In the genomic region with DNA sequence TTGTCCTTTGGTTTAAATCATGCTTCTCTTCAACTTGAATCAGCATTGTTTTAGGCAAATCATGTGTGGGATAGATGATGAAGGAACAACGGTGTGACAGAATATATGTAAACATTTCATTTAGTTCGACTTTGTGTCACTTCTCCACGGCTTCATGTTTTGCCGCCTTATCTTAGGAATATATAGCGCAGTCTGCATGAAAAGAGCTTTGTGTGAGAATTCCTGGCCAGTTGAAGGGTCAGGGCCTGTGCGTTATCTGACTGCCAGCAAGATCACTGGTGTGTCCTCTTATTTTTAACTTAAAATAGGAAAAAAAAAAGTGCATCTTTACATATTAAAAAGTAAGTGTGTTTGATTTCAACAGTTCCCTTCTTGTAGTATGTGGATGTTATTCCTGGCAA, we compare ENCODE assay signal across 8 cellular contexts.
DNase-seq lines count a peak whose midpoint lies in the region; ATAC-seq and TF ChIP-seq lines count a peak whose summit lies in the region.

No MANE protein-coding gene starts in this region.

- no peaks in the 10 kb centered on the region for H3K36me3 Mint-ChIP-seq in immature natural killer cell

- peaks cover 0 to 34% of the 10 kb centered on the region in 2 donors for H3K4me1 Mint-ChIP-seq in immature natural killer cell

- 5 to 19% (median 7%) methylated on average over 6 of the region's 6 CpGs for WGBS in stomach, 5 donors

- TF ChIP-seq POLR2A in stomach (IDR thresholded peaks at IDR 0.05): no peak

- H3K9me3 Mint-ChIP-seq in immature natural killer cell: peaks cover 0 to 20% (median 8%) of the 10 kb centered on the region in 6 donors

- TF ChIP-seq CTCF in VCaP (conservative IDR thresholded peaks at IDR 0.05): no peak
- no peak for TF ChIP-seq CTCF in right atrium auricular region (IDR thresholded peaks at IDR 0.05)
- no peak for TF ChIP-seq CTCF in stomach (IDR thresholded peaks at IDR 0.05)
- TF ChIP-seq CTCF in BE2C (IDR thresholded peaks at IDR 0.05; ENCODE audit: low read depth, low read length): no peak

- peaks cover 0 to 5% of the 10 kb centered on the region in 2 donors for H3K9me3 ChIP-seq in right atrium auricular region
- peaks cover 0 to 3% (median 0%) of the 10 kb centered on the region in 4 donors for H3K9me3 ChIP-seq in stomach
- H3K9me3 ChIP-seq in BE2C: no peaks in the 10 kb centered on the region

- intact Hi-C loops in stomach (cut with DNase I; ENCODE audit: low total_unique reads): no loop called here

- H3K4me3 ChIP-seq in right atrium auricular region (peak overlapping the region; percentile 41 to 48), stomach (peak overlapping the region; percentile 28 to 38 (median 35)), BE2C (ENCODE audit: low read depth, low read length) (no peak overlapping the region)

- DNase-seq in right atrium auricular region (ENCODE audit: low spot score) (no peak), stomach (no peak), NCI-H1436 (lab: John Stamatoyannopoulos, UW) (no peak), immature natural killer cell (no peak), HuH-7 (ENCODE audit: low spot score) (no peak), BE2C (no peak)

- no peak for TF ChIP-seq EP300 in stomach (IDR thresholded peaks at IDR 0.05)

- peak overlapping the region; percentile 66 for H3K27ac ChIP-seq in VCaP
- H3K27ac ChIP-seq in right atrium auricular region: peak overlapping the region; percentile 76 to 81
- H3K27ac ChIP-seq in stomach: peak overlapping the region in 4 of 5 donors; percentile 42 to 80 (median 75)

- H3K36me3 ChIP-seq in right atrium auricular region (no peaks in the 10 kb centered on the region), stomach (no peaks in the 10 kb centered on the region), BE2C (no peaks in the 10 kb centered on the region)

- H3K27me3 ChIP-seq in right atrium auricular region: no peaks in the 10 kb centered on the region
- H3K27me3 ChIP-seq in stomach: no peaks in the 10 kb centered on the region
- H3K27me3 ChIP-seq in BE2C: no peaks in the 10 kb centered on the region

- H3K4me3 Mint-ChIP-seq in immature natural killer cell: peak overlapping the region in 2 of 5 donors; percentile 4 to 13

- ATAC-seq in GM21786 (IDR thresholded peaks at IDR 0.05; ENCODE audit: unreplicated experiment): peak; percentile 6

- H3K27ac Mint-ChIP-seq in immature natural killer cell: no peak overlapping the region

- H3K4me1 ChIP-seq in right atrium auricular region (peaks cover 0 to 6% of the 10 kb centered on the region in 2 donors), stomach (peaks cover 0 to 22% (median 3%) of the 10 kb centered on the region in 4 donors), BE2C (no peaks in the 10 kb centered on the region)

- H3K27me3 Mint-ChIP-seq in immature natural killer cell (ENCODE audit: low read depth in 3 of 3): peaks cover 0 to 4% (median 0%) of the 10 kb centered on the region in 3 donors
